In the genomic region with DNA sequence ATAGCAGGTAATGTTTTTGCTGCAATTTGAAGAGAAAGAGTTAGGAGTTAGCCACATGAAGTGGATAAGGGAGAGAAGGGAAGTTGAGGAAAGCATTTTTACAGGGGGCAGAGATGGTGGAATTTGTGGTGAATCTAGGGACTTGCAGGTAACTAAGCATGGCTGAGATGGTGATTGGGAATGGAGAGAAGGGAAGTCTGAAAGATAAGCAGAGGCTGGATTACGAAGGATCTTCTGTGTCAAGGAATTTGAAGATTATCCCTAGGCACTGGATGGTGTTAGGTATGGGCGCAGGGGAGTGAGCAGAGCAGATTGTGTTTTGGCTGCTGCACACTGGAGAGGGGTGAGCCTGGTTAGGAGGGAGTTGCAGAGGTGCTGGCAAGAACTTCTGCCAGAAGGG, we compare ENCODE assay signal across 17 cellular contexts. TPM values are rescaled to one million over a fixed set of nuclear protein-coding genes. Genes with fewer than 3 reads are reported as not detected.
DNase-seq lines count a peak whose midpoint lies in the region; ATAC-seq and TF ChIP-seq lines count a peak whose summit lies in the region.
"Had no signal": no experiment of that assay in that cellular context is flagged by ENCODE, and none has a peak within 500 bp of the region (broad histone marks: within the 10 kb centered on the region; RNA-seq: fewer than 3 reads in every experiment).

No MANE protein-coding gene starts in this region.

- no peak for TF ChIP-seq POLR2A in transverse colon (IDR thresholded peaks at IDR 0.05)

- no peak overlapping the region for H2BK20ac ChIP-seq in H9 (ENCODE audit: low read depth, low read length, poor library complexity, severe bottlenecking)

- H2AFZ ChIP-seq in H9 (ENCODE audit: low read length) = no peak overlapping the region

- no peak overlapping the region for H3K4me2 ChIP-seq in H9 (ENCODE audit: insufficient read depth, insufficient read length, low read length)
- H3K4me2 ChIP-seq: A549 had no signal

- in situ Hi-C loops in transverse colon (cut with MboI; ENCODE audit: low pct_ligation_motif_present in 1 of 4, low pct_unique_long_range_greater_than_20kb in 1 of 4, low sequenced_read_pairs in 3 of 4) = no loop called here

- H4K91ac ChIP-seq in H9 (ENCODE audit: insufficient read length, low read depth, low read length) = no peak overlapping the region

- no peak for ATAC-seq in CD8-positive, alpha-beta T cell
- ATAC-seq in GM21723 (IDR thresholded peaks at IDR 0.05; ENCODE audit: unreplicated experiment) (no peak), GM19351 (IDR thresholded peaks at IDR 0.05; ENCODE audit: unreplicated experiment) (no peak)
- ATAC-seq: A549, GM12878 had no signal

- no peak overlapping the region for H2AK5ac ChIP-seq in H9 (ENCODE audit: insufficient read length, low read length)

- H3K4me3 Mint-ChIP-seq in CD8-positive, alpha-beta T cell = no peak overlapping the region
- H3K4me3 Mint-ChIP-seq in H9 (no peak overlapping the region), chondrocyte (ENCODE audit: unreplicated experiment) (no peak overlapping the region), nephron (peak overlapping the region in 1 of 3 experiments; percentile 41)

- H3K27ac ChIP-seq in CD8-positive, alpha-beta T cell (ENCODE audit: low read depth, low read length) = no peak overlapping the region
- H3K27ac ChIP-seq in H9 (ENCODE audit: insufficient read length, low read depth, low read length) = no peak overlapping the region
- no peak overlapping the region for H3K27ac ChIP-seq in transverse colon
- H3K27ac ChIP-seq: A549, C4-2B had no signal

- CTCF ChIA-PET in CD8-positive, alpha-beta T cell (lab: Charles Lee) = no interaction called here

- no peaks in the 10 kb centered on the region for H3K9me3 Mint-ChIP-seq in CD8-positive, alpha-beta T cell
- no peaks in the 10 kb centered on the region for H3K9me3 Mint-ChIP-seq in H9
- H3K9me3 Mint-ChIP-seq in chondrocyte (ENCODE audit: low read depth) = no peaks in the 10 kb centered on the region
- no peaks in the 10 kb centered on the region for H3K9me3 Mint-ChIP-seq in nephron

- no peak overlapping the region for H2BK120ac ChIP-seq in H9 (ENCODE audit: low read depth, low read length, poor library complexity, severe bottlenecking)

- no peak overlapping the region for H3K14ac ChIP-seq in H9 (ENCODE audit: insufficient read depth, low read length)

- no peaks in the 10 kb centered on the region for H3K27me3 Mint-ChIP-seq in CD8-positive, alpha-beta T cell (ENCODE audit: low read depth)
- no peaks in the 10 kb centered on the region for H3K27me3 Mint-ChIP-seq in H9 (ENCODE audit: low read depth)
- H3K27me3 Mint-ChIP-seq in chondrocyte (ENCODE audit: low read depth) = no peaks in the 10 kb centered on the region
- no peaks in the 10 kb centered on the region for H3K27me3 Mint-ChIP-seq in nephron (ENCODE audit: low read depth)

- no peaks in the 10 kb centered on the region for H4K20me1 ChIP-seq in H9 (ENCODE audit: control insufficient read depth, insufficient read depth, insufficient read length)

- H3K4me1 Mint-ChIP-seq in CD8-positive, alpha-beta T cell (ENCODE audit: low read depth) = peaks cover 46% of the 10 kb centered on the region
- H3K4me1 Mint-ChIP-seq in H9 = no peaks in the 10 kb centered on the region
- peaks cover 54% of the 10 kb centered on the region for H3K4me1 Mint-ChIP-seq in chondrocyte (ENCODE audit: low read depth)
- H3K4me1 Mint-ChIP-seq in nephron = peaks cover 41% of the 10 kb centered on the region

- peak overlapping the region; percentile 1 for H3K27ac Mint-ChIP-seq in CD8-positive, alpha-beta T cell
- peak overlapping the region in 2 of 3 experiments; percentile 0 to 2; a peak in 3 of 7 replicates for H3K27ac Mint-ChIP-seq in H9
- H3K27ac Mint-ChIP-seq in chondrocyte (ENCODE audit: unreplicated experiment) = peak overlapping the region; percentile 49
- peak overlapping the region; percentile 21 to 72 (median 52) for H3K27ac Mint-ChIP-seq in nephron

- H3K23me2 ChIP-seq in H9 (ENCODE audit: insufficient read length, low read depth, low read length, poor library complexity, severe bottlenecking) = no peaks in the 10 kb centered on the region

- no peak overlapping the region for H3K4me3 ChIP-seq in CD8-positive, alpha-beta T cell (ENCODE audit: low read depth, low read length)
- no peak overlapping the region for H3K4me3 ChIP-seq in transverse colon
- H3K4me3 ChIP-seq: A549, GM12878 had no signal

- H3K56ac ChIP-seq in H9 (ENCODE audit: insufficient read length, low read depth, low read length) = no peak overlapping the region

- H3K18ac ChIP-seq in H9 (ENCODE audit: insufficient read length, low read depth, low read length) = no peak overlapping the region

- H2BK15ac ChIP-seq in H9 (ENCODE audit: low read depth, low read length) = no peak overlapping the region

- no peaks in the 10 kb centered on the region for H3K27me3 ChIP-seq in CD8-positive, alpha-beta T cell (ENCODE audit: insufficient read depth, low read length)
- H3K27me3 ChIP-seq in H9 (ENCODE audit: insufficient read depth, low read length) = no peaks in the 10 kb centered on the region
- H3K27me3 ChIP-seq in transverse colon = no peaks in the 10 kb centered on the region
- H3K27me3 ChIP-seq: BE2C had no signal

- POLR2A ChIA-PET in CD8-positive, alpha-beta T cell (lab: Charles Lee) = no interaction called here

- no peak overlapping the region for H3K23ac ChIP-seq in H9 (ENCODE audit: insufficient read length, low read depth, low read length)

- peaks cover 69% of the 10 kb centered on the region for H3K36me3 Mint-ChIP-seq in CD8-positive, alpha-beta T cell
- H3K36me3 Mint-ChIP-seq in H9 (ENCODE audit: insufficient read depth in 1 of 3, low read depth in 3 of 3) (peaks cover 4 to 21% (median 21%) of the 10 kb centered on the region in 3 experiments; a peak in 6 of 7 replicates), chondrocyte (ENCODE audit: low read depth) (peaks cover 6% of the 10 kb centered on the region), nephron (ENCODE audit: low read depth) (peaks cover 34% of the 10 kb centered on the region)

- H3K4ac ChIP-seq in H9 (ENCODE audit: low read depth, low read length) = no peak overlapping the region

- H4K5ac ChIP-seq in H9 (ENCODE audit: insufficient read length, low read depth, low read length) = no peak overlapping the region

- no peak overlapping the region for H2BK5ac ChIP-seq in H9 (ENCODE audit: insufficient read length, low read length)

- peaks cover 1% of the 10 kb centered on the region; the same call in 1 of the 2 replicates for H3K79me2 ChIP-seq in H9 (ENCODE audit: insufficient read depth, low read length)

- DNase-seq in CD8-positive, alpha-beta T cell = no peak
- DNase-seq in H9 (no peak), chondrocyte (ENCODE audit: low spot score) (no peak), transverse colon (no peak), glomerular visceral epithelial cell (ENCODE audit: extremely low spot score) (no peak)
- DNase-seq: BE2C, Calu3, DMS79, HCEC 1CT, IMR-90, KBM-7 had no signal

- no peak overlapping the region for H3T11ph ChIP-seq in H9 (ENCODE audit: low read length)

- no peak for TF ChIP-seq EP300 in transverse colon (IDR thresholded peaks at IDR 0.05; ENCODE audit: low read depth)

- WGBS in H9 (ENCODE audit: extremely low coverage, insufficient read length, low lambda C conversion rate) = no CpG with 5 or more reads among the region's 2 CpGs
- WGBS in transverse colon (ENCODE audit: low coverage in 1 of 2), 2 donors = 83 to 98% methylated on average over 2 of the region's 2 CpGs

- H3K36me3 ChIP-seq in CD8-positive, alpha-beta T cell (ENCODE audit: insufficient read depth, low read length) = peaks cover 3% of the 10 kb centered on the region
- H3K36me3 ChIP-seq in transverse colon = peaks cover 0 to 27% (median 5%) of the 10 kb centered on the region in 4 donors

- no peak overlapping the region for H2BK12ac ChIP-seq in H9 (ENCODE audit: insufficient read length, low read depth, low read length)

- H3K4me1 ChIP-seq in CD8-positive, alpha-beta T cell (ENCODE audit: insufficient read depth, low read length) = peaks cover 12% of the 10 kb centered on the region
- H3K4me1 ChIP-seq in H9 (ENCODE audit: insufficient read depth, low read length) (no peaks in the 10 kb centered on the region), transverse colon (peaks cover 5 to 23% (median 6%) of the 10 kb centered on the region in 4 donors)
- H3K4me1 ChIP-seq: BE2C had no signal

- intact Hi-C loops in CD8-positive, alpha-beta T cell (cut with DNase I, micrococcal nuclease) = loop anchor here in 1 of 2 experiments (1.0 kb wide), 1 partner anchor 38 kb away; no protein-coding TSS in a partner anchor
- intact Hi-C loops in transverse colon (cut with DNase I; ENCODE audit: low total_unique reads) = no loop called here

- no peak for TF ChIP-seq CTCF in CD8-positive, alpha-beta T cell (IDR thresholded peaks at IDR 0.05)
- no peak for TF ChIP-seq CTCF in H9 (conservative IDR thresholded peaks at IDR 0.05)
- TF ChIP-seq CTCF in chondrocyte (IDR thresholded peaks at IDR 0.05) = no peak
- no peak for TF ChIP-seq CTCF in nephron (IDR thresholded peaks at IDR 0.05; ENCODE audit: unreplicated experiment in 3 of 3)
- TF ChIP-seq CTCF in transverse colon (IDR thresholded peaks at IDR 0.05) = no peak

- H3K79me1 ChIP-seq in H9 (ENCODE audit: insufficient read depth, low read depth, low read length, poor library complexity, severe bottlenecking) = peaks cover 4% of the 10 kb centered on the region

- H3K9me3 ChIP-seq in CD8-positive, alpha-beta T cell (ENCODE audit: low read length) = no peaks in the 10 kb centered on the region
- no peaks in the 10 kb centered on the region for H3K9me3 ChIP-seq in H9 (ENCODE audit: control insufficient read depth, low read depth, low read length)
- H3K9me3 ChIP-seq in transverse colon = no peaks in the 10 kb centered on the region
- H3K9me3 ChIP-seq: A549, BE2C had no signal

- no peak overlapping the region for H3K9ac ChIP-seq in H9 (ENCODE audit: extremely low read depth, insufficient read length, low read length)

- no peak overlapping the region for H4K8ac ChIP-seq in H9 (replicated peaks; ENCODE audit: insufficient read length, low read depth, low read length)

RNA-seq across cellular contexts. Expression of gene ZRANB1, which starts 25.3 kb away (rescaled TPM):
- 10 to 100 TPM; 28.5 to 31.6 TPM for total RNA-seq in CD8-positive, alpha-beta T cell
- total RNA-seq in H9 (2021) (16.1 and 17.4 TPM in 2 replicates), chondrocyte (21.6 to 24.7 TPM (median 23.6 TPM) in 3 replicates), transverse colon (10 to 100 TPM in 3 of 4 donors, 1 to 10 TPM in 1; 8.4 to 24.0 (median 16.8) TPM)

Comparison
In these comparisons a context has a peak if more than half of its experiments do, and no peak if none do; other contexts are left out.
1. H3K27ac Mint-ChIP-seq: peak in every context shown above with its lines; median percentile 52 in nephron; 49 in chondrocyte; 1 in CD8-positive, alpha-beta T cell; 1 in H9.